10 cellular contexts compared by ENCODE assay signal in genomic region chr2:233387225-233387624, GRCh38. TPM values are rescaled to one million over a fixed set of nuclear protein-coding genes. Genes with fewer than 3 reads are reported as not detected.
DNase-seq lines count a peak whose midpoint lies in the region; ATAC-seq, FAIRE-seq and TF ChIP-seq lines count a peak whose summit lies in the region.
"Had no signal": no experiment of that assay in that cellular context is flagged by ENCODE, and none has a peak within 500 bp of the region (broad histone marks: within the 10 kb centered on the region; RNA-seq: fewer than 3 reads in every experiment).

No MANE protein-coding gene starts in this region.

- H3K36me3 Mint-ChIP-seq in T-helper 17 cell (ENCODE audit: low read depth), result peaks cover 5% of the 10 kb centered on the region
- peaks cover 16% of the 10 kb centered on the region for H3K36me3 Mint-ChIP-seq in activated T-helper 1 cell treated with anti-CD3 and anti-CD28 coated beads, Interleukin-12 subunit alpha, Interleukin-12 subunit beta, Interleukin-2, Interleukin-4 antibody, amounts not matched to agents 30 ng/mL and 10 ng/mL and 1 ng/mL, durations not matched to agents 14 hours and 24 hours and 36 hours (ENCODE audit: low read depth)

- no peak overlapping the region for H3K9ac ChIP-seq in parathyroid adenoma

- peak overlapping the region; percentile 16 for H3K27ac Mint-ChIP-seq in T-helper 17 cell
- H3K27ac Mint-ChIP-seq in activated T-helper 1 cell treated with anti-CD3 and anti-CD28 coated beads, Interleukin-12 subunit alpha, Interleukin-12 subunit beta, Interleukin-2, Interleukin-4 antibody, amounts not matched to agents 30 ng/mL and 10 ng/mL and 1 ng/mL, durations not matched to agents 14 hours and 24 hours and 36 hours, result no peak overlapping the region

- no peak for TF ChIP-seq CTCF in gastroesophageal sphincter (IDR thresholded peaks at IDR 0.05)
- no peak for TF ChIP-seq CTCF in parathyroid adenoma (IDR thresholded peaks at IDR 0.05)
- no peak for TF ChIP-seq CTCF in D721Med (IDR thresholded peaks at IDR 0.05; ENCODE audit: insufficient read depth, missing control alignments)

- peak; percentile 83 for TF ChIP-seq EP300 in gastroesophageal sphincter (IDR thresholded peaks at IDR 0.05)

- H3K9me3 ChIP-seq in T-helper 17 cell (ENCODE audit: control insufficient read depth, low read length, poor library complexity, severe bottlenecking) (no peaks in the 10 kb centered on the region), gastroesophageal sphincter (no peaks in the 10 kb centered on the region), parathyroid adenoma (ENCODE audit: control insufficient read depth, low read length) (no peaks in the 10 kb centered on the region)

- H3K4me2 ChIP-seq in parathyroid adenoma (ENCODE audit: low read length), result peak overlapping the region; percentile 18

- H3K36me3 ChIP-seq in gastroesophageal sphincter (peaks cover 0 to 5% of the 10 kb centered on the region in 2 donors), parathyroid adenoma (ENCODE audit: control insufficient read depth, insufficient read depth, low read length) (no peaks in the 10 kb centered on the region)

- WGBS in gastroesophageal sphincter (ENCODE audit: low coverage in 1 of 2), 2 donors, result 36 to 43% methylated on average over 11 to 12 of the region's 13 CpGs

- H3K4me1 Mint-ChIP-seq in T-helper 17 cell, result peaks cover 39% of the 10 kb centered on the region
- H3K4me1 Mint-ChIP-seq in activated T-helper 1 cell treated with anti-CD3 and anti-CD28 coated beads, Interleukin-12 subunit alpha, Interleukin-12 subunit beta, Interleukin-2, Interleukin-4 antibody, amounts not matched to agents 30 ng/mL and 10 ng/mL and 1 ng/mL, durations not matched to agents 14 hours and 24 hours and 36 hours (ENCODE audit: low read depth), result peaks cover 41% of the 10 kb centered on the region

- peaks cover 0 to 68% (median 25%) of the 10 kb centered on the region in 3 donors for H3K4me1 ChIP-seq in gastroesophageal sphincter
- peaks cover 11% of the 10 kb centered on the region for H3K4me1 ChIP-seq in parathyroid adenoma

- intact Hi-C loops in activated T-helper 1 cell treated with anti-CD3 and anti-CD28 coated beads, Interleukin-12 subunit alpha, Interleukin-12 subunit beta, Interleukin-2, Interleukin-4 antibody, amounts not matched to agents 30 ng/mL and 10 ng/mL and 1 ng/mL, durations not matched to agents 14 hours and 24 hours and 36 hours (cut with micrococcal nuclease), result no loop called here

- H3K4me3 Mint-ChIP-seq in T-helper 17 cell, result no peak overlapping the region
- no peak overlapping the region for H3K4me3 Mint-ChIP-seq in activated T-helper 1 cell treated with anti-CD3 and anti-CD28 coated beads, Interleukin-12 subunit alpha, Interleukin-12 subunit beta, Interleukin-2, Interleukin-4 antibody, amounts not matched to agents 30 ng/mL and 10 ng/mL and 1 ng/mL, durations not matched to agents 14 hours and 24 hours and 36 hours

- H3K27me3 ChIP-seq in gastroesophageal sphincter (no peaks in the 10 kb centered on the region), parathyroid adenoma (ENCODE audit: control insufficient read depth, insufficient read depth, low read length) (no peaks in the 10 kb centered on the region)

- DNase-seq in Ammon's horn (ENCODE audit: low spot score) (peak; percentile 18), T-helper 17 cell (no peak), D721Med (ENCODE audit: insufficient read length, low spot score) (no peak)
- DNase-seq in activated T-helper 1 cell treated with anti-CD3 and anti-CD28 coated beads, Interleukin-12 subunit alpha, Interleukin-12 subunit beta, Interleukin-2, Interleukin-4 antibody, amounts not matched to agents 30 ng/mL and 10 ng/mL and 1 ng/mL, durations not matched to agents 14 hours and 24 hours and 36 hours (ENCODE audit: low spot score), result no peak
- DNase-seq in stimulated activated CD4-positive, alpha-beta T cell treated with anti-CD3 and anti-CD28 coated beads, Interleukin-1b, Interleukin-23, amount 100 ng/mL, for 48 hours, result no peak
- DNase-seq: COR-L47; stimulated activated CD4-positive, alpha-beta T cell treated with anti-CD3 and anti-CD28 coated beads, Interleukin-4, amount 100 ng/mL, for 24 hours had no signal

- H2AFZ ChIP-seq in parathyroid adenoma, result peak overlapping the region; percentile 75

- no peak for ATAC-seq in T-helper 17 cell
- peak; percentile 52 for ATAC-seq in gastroesophageal sphincter
- no peak for ATAC-seq in GM18517 (IDR thresholded peaks at IDR 0.05; ENCODE audit: unreplicated experiment)

- H3K79me2 ChIP-seq in parathyroid adenoma, result no peaks in the 10 kb centered on the region

- H3K4me3 ChIP-seq in gastroesophageal sphincter (peak overlapping the region in 1 of 2 donors; percentile 35), parathyroid adenoma (ENCODE audit: low read depth, low read length) (no peak overlapping the region)

- H3K27ac ChIP-seq in gastroesophageal sphincter, result peak overlapping the region; percentile 80 to 94 (median 90)
- peak overlapping the region; percentile 65 for H3K27ac ChIP-seq in parathyroid adenoma

- H3K27me3 Mint-ChIP-seq in T-helper 17 cell, result no peaks in the 10 kb centered on the region
- no peaks in the 10 kb centered on the region for H3K27me3 Mint-ChIP-seq in activated T-helper 1 cell treated with anti-CD3 and anti-CD28 coated beads, Interleukin-12 subunit alpha, Interleukin-12 subunit beta, Interleukin-2, Interleukin-4 antibody, amounts not matched to agents 30 ng/mL and 10 ng/mL and 1 ng/mL, durations not matched to agents 14 hours and 24 hours and 36 hours (ENCODE audit: insufficient read depth)

- FAIRE-seq in D721Med (lab: Jason Lieb, UNC), result no peak

- TF ChIP-seq POLR2A in gastroesophageal sphincter (IDR thresholded peaks at IDR 0.05), result no peak

- no peaks in the 10 kb centered on the region for H3K9me3 Mint-ChIP-seq in activated T-helper 1 cell treated with anti-CD3 and anti-CD28 coated beads, Interleukin-12 subunit alpha, Interleukin-12 subunit beta, Interleukin-2, Interleukin-4 antibody, amounts not matched to agents 30 ng/mL and 10 ng/mL and 1 ng/mL, durations not matched to agents 14 hours and 24 hours and 36 hours

RNA-seq across cellular contexts. Expression of gene DGKD, which starts 32.9 kb away (rescaled TPM):
- 100 to 1,000 TPM; 148 to 170 TPM for total RNA-seq in T-helper 17 cell
- total RNA-seq in gastroesophageal sphincter, result 10 to 100 TPM in 3 of 4 donors, 1 to 10 TPM in 1; 9.1 to 21.9 (median 17.8) TPM
- total RNA-seq in activated T-helper 1 cell treated with anti-CD3 and anti-CD28 coated beads, Interleukin-12 subunit alpha, Interleukin-12 subunit beta, Interleukin-2, Interleukin-4 antibody, amounts not matched to agents 30 ng/mL and 10 ng/mL and 1 ng/mL, durations not matched to agents 14 hours and 24 hours and 36 hours, result 42.5 and 43.7 TPM in 2 replicates
